In the genomic region with DNA sequence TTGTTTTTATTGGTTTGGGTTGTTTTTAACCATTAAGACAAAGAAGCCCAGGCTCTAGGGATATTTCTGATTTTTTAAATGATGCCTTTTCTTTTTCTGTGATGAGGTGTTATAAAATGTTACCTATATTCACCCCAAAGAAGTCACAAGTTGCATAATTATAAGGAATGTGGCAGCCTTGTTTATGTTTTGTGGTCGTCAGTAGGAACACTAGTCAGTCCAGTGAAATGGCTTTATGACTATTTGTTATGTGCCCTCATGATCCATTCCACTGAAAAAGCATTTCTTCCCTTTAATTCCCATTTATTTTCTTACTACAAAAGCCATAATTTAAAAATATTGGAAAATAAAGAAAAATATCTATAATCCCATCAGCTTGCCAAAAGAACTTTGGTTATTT, we compare ENCODE assay signal across 21 cellular contexts. TPM values are rescaled to one million over a fixed set of nuclear protein-coding genes. Genes with fewer than 3 reads are reported as not detected.
"Had no signal": no experiment of that assay in that cellular context is flagged by ENCODE, and none has a peak within 500 bp of the region (broad histone marks: within the 10 kb centered on the region; RNA-seq: fewer than 3 reads in every experiment).

No MANE protein-coding gene starts in this region.

- H3K36me3 ChIP-seq: gastrocnemius medialis had no signal

- H3K27me3 ChIP-seq: gastrocnemius medialis, heart left ventricle, left lung, suprapubic skin had no signal

- H3K9me3 ChIP-seq: gastrocnemius medialis, heart left ventricle, left lung, mucosa of descending colon, suprapubic skin had no signal

- H3K27me3 Mint-ChIP-seq: activated CD4-positive, alpha-beta T cell treated with anti-CD3 and anti-CD28 coated beads, Interleukin-2, amount 10 ng/mL, durations not matched to agents 24 days and 14 days; activated naive CD4-positive, alpha-beta T cell treated with anti-CD3 and anti-CD28 coated beads, Interleukin-2, amount 50 U/mL, for 24 hours; stimulated activated naive CD8-positive, alpha-beta T cell treated with anti-CD3 and anti-CD28 coated beads, Interleukin-15, amount 100 ng/mL, for 72 hours; type B pancreatic cell had no signal

- H3K27ac Mint-ChIP-seq: activated CD4-positive, alpha-beta T cell treated with anti-CD3 and anti-CD28 coated beads, Interleukin-2, amount 10 ng/mL, durations not matched to agents 24 days and 14 days; activated naive CD4-positive, alpha-beta T cell treated with anti-CD3 and anti-CD28 coated beads, Interleukin-2, amount 50 U/mL, for 24 hours; effector memory CD8-positive, alpha-beta T cell; naive B cell; stimulated activated naive CD8-positive, alpha-beta T cell treated with anti-CD3 and anti-CD28 coated beads, Interleukin-15, amount 100 ng/mL, for 72 hours; type B pancreatic cell had no signal

- H3K27ac ChIP-seq: epithelial cell of prostate, gastrocnemius medialis, heart left ventricle, left lung, suprapubic skin had no signal

- H3K4me1 ChIP-seq: gastrocnemius medialis, heart left ventricle, left lung, suprapubic skin had no signal

- H3K9me3 Mint-ChIP-seq: activated CD4-positive, alpha-beta T cell treated with anti-CD3 and anti-CD28 coated beads, Interleukin-2, amount 10 ng/mL, durations not matched to agents 24 days and 14 days; activated naive CD4-positive, alpha-beta T cell treated with anti-CD3 and anti-CD28 coated beads, Interleukin-2, amount 50 U/mL, for 24 hours; effector memory CD8-positive, alpha-beta T cell; naive B cell; neural crest cell; stimulated activated naive CD8-positive, alpha-beta T cell treated with anti-CD3 and anti-CD28 coated beads, Interleukin-15, amount 100 ng/mL, for 72 hours; type B pancreatic cell had no signal

- DNase-seq: activated CD4-positive, alpha-beta T cell treated with anti-CD3 and anti-CD28 coated beads, Interleukin-2, amount 10 ng/mL, durations not matched to agents 24 days and 14 days; activated CD8-positive, alpha-beta memory T cell treated with anti-CD3 and anti-CD28 coated beads, Interleukin-2, amount 50 U/mL, for 48 hours; activated gamma-delta T cell; effector memory CD8-positive, alpha-beta T cell; gastrocnemius medialis; heart left ventricle; left lung; mammary epithelial cell; mucosa of descending colon; naive B cell; right cardiac atrium; small intestine; stimulated activated CD4-positive, alpha-beta T cell treated with anti-CD3 and anti-CD28 coated beads, Interleukin-4, amount 100 ng/mL, for 1 hour; stimulated activated naive CD8-positive, alpha-beta T cell treated with anti-CD3 and anti-CD28 coated beads, Interleukin-15, amount 100 ng/mL, for 72 hours; T-helper 1 cell; T-helper 9 cell had no signal

- H3K4me1 Mint-ChIP-seq: activated CD4-positive, alpha-beta T cell treated with anti-CD3 and anti-CD28 coated beads, Interleukin-2, amount 10 ng/mL, durations not matched to agents 24 days and 14 days; activated naive CD4-positive, alpha-beta T cell treated with anti-CD3 and anti-CD28 coated beads, Interleukin-2, amount 50 U/mL, for 24 hours; naive B cell; stimulated activated naive CD8-positive, alpha-beta T cell treated with anti-CD3 and anti-CD28 coated beads, Interleukin-15, amount 100 ng/mL, for 72 hours had no signal

- H3K4me3 ChIP-seq: gastrocnemius medialis, heart left ventricle, left lung, mucosa of descending colon, suprapubic skin had no signal

- H3K4me3 Mint-ChIP-seq: activated CD4-positive, alpha-beta T cell treated with anti-CD3 and anti-CD28 coated beads, Interleukin-2, amount 10 ng/mL, durations not matched to agents 24 days and 14 days; activated naive CD4-positive, alpha-beta T cell treated with anti-CD3 and anti-CD28 coated beads, Interleukin-2, amount 50 U/mL, for 24 hours; effector memory CD8-positive, alpha-beta T cell; naive B cell; neural crest cell; stimulated activated naive CD8-positive, alpha-beta T cell treated with anti-CD3 and anti-CD28 coated beads, Interleukin-15, amount 100 ng/mL, for 72 hours; type B pancreatic cell had no signal

RNA-seq across cellular contexts. Expression of gene CC2D2A, which starts 34.4 kb away (rescaled TPM):
- total RNA-seq: activated CD4-positive, alpha-beta T cell treated with anti-CD3 and anti-CD28 coated beads, Interleukin-2, amount 10 ng/mL, durations not matched to agents 24 days and 14 days had no signal
